ENCODE assay signal across 32 cellular contexts in genomic region chr1:87829360-87829759, GRCh38.
A peak's percentile ranks its signal among the peaks of the same experiment; 100 is the strongest.
DNase-seq lines count a peak whose midpoint lies in the region; ATAC-seq, FAIRE-seq and TF ChIP-seq lines count a peak whose summit lies in the region.
"Had no signal": no experiment of that assay in that cellular context is flagged by ENCODE, and none has a peak within 500 bp of the region (broad histone marks: within the 10 kb centered on the region; RNA-seq: fewer than 3 reads in every experiment).

No MANE protein-coding gene starts in this region.

- no peak overlapping the region for H3K9ac ChIP-seq in smooth muscle cell (ENCODE audit: low read depth)
- H3K9ac ChIP-seq: KMS-11 had no signal

- no peaks in the 10 kb centered on the region for H3K79me2 ChIP-seq in smooth muscle cell (ENCODE audit: low read depth)

- TF ChIP-seq CTCF in smooth muscle cell (IDR thresholded peaks at IDR 0.05; ENCODE audit: borderline replicate concordance, insufficient read depth, poor library complexity, severe bottlenecking) (no peak), natural killer cell (IDR thresholded peaks at IDR 0.05) (no peak)

- H3K4me1 ChIP-seq in smooth muscle cell (ENCODE audit: low read depth) = no peaks in the 10 kb centered on the region
- H3K4me1 ChIP-seq: esophagus muscularis mucosa, foreskin keratinocyte had no signal

- H3K36me3 Mint-ChIP-seq in natural killer cell = no peaks in the 10 kb centered on the region
- H3K36me3 Mint-ChIP-seq: activated naive CD8-positive, alpha-beta T cell treated with anti-CD3 and anti-CD28 coated beads for 36 hours had no signal

- no peak for DNase-seq in GM19239 (ENCODE audit: insufficient read length, low spot score)
- no peak for DNase-seq in smooth muscle cell (lab: John Stamatoyannopoulos, UW; ENCODE audit: unreplicated experiment)
- no peak for DNase-seq in natural killer cell
- DNase-seq in NCI-H524 treated with DMSO at 0.1 percent for 48 hours (lab: John Stamatoyannopoulos, UW) = no peak
- no peak for DNase-seq in occipital lobe (lab: John Stamatoyannopoulos, UW)
- DNase-seq: activated CD4-positive, alpha-beta T cell treated with anti-CD3 and anti-CD28 coated beads for 1 hour; activated CD8-positive, alpha-beta T cell treated with anti-CD3 and anti-CD28 coated beads for 36 hours; activated naive CD8-positive, alpha-beta T cell treated with anti-CD3 and anti-CD28 coated beads for 36 hours; cortex of kidney; DMS79 treated with DMSO at 0.1 percent for 48 hours; effector memory CD8-positive, alpha-beta T cell; foreskin keratinocyte; GF-D8; H9; heart right ventricle; MM.1S; NCI-H1417; NCI-H2081 treated with DMSO at 0.1 percent for 48 hours; nephron progenitor cell; ovary; stimulated activated CD8-positive, alpha-beta memory T cell treated with anti-CD3 and anti-CD28 coated beads, Interleukin-4, amount 100 ng/mL, for 48 hours; stimulated activated naive CD8-positive, alpha-beta T cell treated with anti-CD3 and anti-CD28 coated beads, Interleukin-15, amount 100 ng/mL, for 72 hours; T-helper 2 cell had no signal

- no peaks in the 10 kb centered on the region for H4K20me1 ChIP-seq in smooth muscle cell (ENCODE audit: low read depth)

- H3K4me3 Mint-ChIP-seq in natural killer cell = no peak overlapping the region
- H3K4me3 Mint-ChIP-seq: activated CD8-positive, alpha-beta T cell treated with anti-CD3 and anti-CD28 coated beads for 36 hours; activated naive CD8-positive, alpha-beta T cell treated with anti-CD3 and anti-CD28 coated beads for 36 hours; effector memory CD8-positive, alpha-beta T cell; H9; nephron progenitor cell; stimulated activated naive CD8-positive, alpha-beta T cell treated with anti-CD3 and anti-CD28 coated beads, Interleukin-15, amount 100 ng/mL, for 72 hours had no signal

- H3F3A ChIP-seq in smooth muscle cell (ENCODE audit: low read depth) = peaks cover 4% of the 10 kb centered on the region

- intact Hi-C loops in natural killer cell (cut with micrococcal nuclease) = no loop called here

- no peaks in the 10 kb centered on the region for H3K9me3 Mint-ChIP-seq in natural killer cell
- H3K9me3 Mint-ChIP-seq: activated CD8-positive, alpha-beta T cell treated with anti-CD3 and anti-CD28 coated beads for 36 hours; activated naive CD8-positive, alpha-beta T cell treated with anti-CD3 and anti-CD28 coated beads for 36 hours; effector memory CD8-positive, alpha-beta T cell; H9; nephron progenitor cell had no signal

- H3K4me2 ChIP-seq in smooth muscle cell = no peak overlapping the region
- H3K4me2 ChIP-seq: KMS-11 had no signal

- H3K27me3 ChIP-seq in smooth muscle cell (ENCODE audit: low read depth) = no peaks in the 10 kb centered on the region
- H3K27me3 ChIP-seq: ascending aorta, cardiac muscle cell, esophagus muscularis mucosa, foreskin keratinocyte, heart right ventricle, ovary had no signal

- WGBS in smooth muscle cell (ENCODE audit: low lambda C conversion rate) = 89% methylated on average over 4 of the region's 4 CpGs

- no peaks in the 10 kb centered on the region for H3K9me3 ChIP-seq in smooth muscle cell (replicated peaks; ENCODE audit: low read depth)
- H3K9me3 ChIP-seq: ascending aorta, esophagus muscularis mucosa, heart right ventricle, ovary had no signal

- H3K27ac ChIP-seq in smooth muscle cell (ENCODE audit: low read depth) = no peak overlapping the region
- H3K27ac ChIP-seq: ascending aorta, C4-2B, cardiac muscle cell, esophagus muscularis mucosa, foreskin keratinocyte, heart right ventricle, KMS-11, ovary, SK-N-MC had no signal

- H3K4me3 ChIP-seq in smooth muscle cell = no peak overlapping the region
- H3K4me3 ChIP-seq: ascending aorta, cardiac muscle cell, esophagus muscularis mucosa, heart right ventricle, ovary, SK-N-MC had no signal

- FAIRE-seq in GM19239 (lab: Jason Lieb, UNC) = peak; percentile 89

- H3K36me3 ChIP-seq in smooth muscle cell (ENCODE audit: low read depth) = no peaks in the 10 kb centered on the region
- H3K36me3 ChIP-seq: ascending aorta, cardiac muscle cell, esophagus muscularis mucosa, heart right ventricle, ovary had no signal

- H3K27me3 Mint-ChIP-seq in natural killer cell (ENCODE audit: low read depth in 2 of 2) = peaks cover 0 to 3% of the 10 kb centered on the region in 2 donors
- H3K27me3 Mint-ChIP-seq: stimulated activated naive CD8-positive, alpha-beta T cell treated with anti-CD3 and anti-CD28 coated beads, Interleukin-15, amount 100 ng/mL, for 72 hours had no signal

- H3K4me1 Mint-ChIP-seq in natural killer cell = peaks cover 14 to 21% of the 10 kb centered on the region in 2 donors
- H3K4me1 Mint-ChIP-seq: activated naive CD8-positive, alpha-beta T cell treated with anti-CD3 and anti-CD28 coated beads for 36 hours; nephron progenitor cell; stimulated activated naive CD8-positive, alpha-beta T cell treated with anti-CD3 and anti-CD28 coated beads, Interleukin-15, amount 100 ng/mL, for 72 hours had no signal

- peak; percentile 58 for ATAC-seq in GM21737 (IDR thresholded peaks at IDR 0.05; ENCODE audit: unreplicated experiment)
- ATAC-seq in HG03196 (IDR thresholded peaks at IDR 0.05; ENCODE audit: unreplicated experiment) = peak; percentile 71
- no peak for ATAC-seq in HG02885 (IDR thresholded peaks at IDR 0.05; ENCODE audit: poor library complexity, unreplicated experiment)
- no peak for ATAC-seq in natural killer cell
- ATAC-seq: activated CD8-positive, alpha-beta T cell treated with anti-CD3 and anti-CD28 coated beads for 36 hours; effector memory CD8-positive, alpha-beta T cell; foreskin keratinocyte; heart right ventricle; stimulated activated naive CD8-positive, alpha-beta T cell treated with anti-CD3 and anti-CD28 coated beads, Interleukin-15, amount 100 ng/mL, for 72 hours had no signal

- peak overlapping the region; percentile 21 for H2AFZ ChIP-seq in smooth muscle cell (ENCODE audit: low read depth)

- no peak overlapping the region for H3K27ac Mint-ChIP-seq in natural killer cell
- H3K27ac Mint-ChIP-seq: activated CD8-positive, alpha-beta T cell treated with anti-CD3 and anti-CD28 coated beads for 36 hours; activated naive CD8-positive, alpha-beta T cell treated with anti-CD3 and anti-CD28 coated beads for 36 hours; effector memory CD8-positive, alpha-beta T cell; H9; nephron progenitor cell; stimulated activated naive CD8-positive, alpha-beta T cell treated with anti-CD3 and anti-CD28 coated beads, Interleukin-15, amount 100 ng/mL, for 72 hours had no signal

Comparison
In these comparisons a context has a peak if more than half of its experiments do, and no peak if none do; other contexts are left out.
1. ATAC-seq: peak in GM21737 (single experiment) and HG03196 (single experiment); none in HG02885 (single experiment) and natural killer cell (0 of 3).